Comparison of ENCODE assay signal across 8 cellular contexts in genomic region chr19:58400916-58401824, GRCh38. TPM values are rescaled to one million over a fixed set of nuclear protein-coding genes. Genes with fewer than 3 reads are reported as not detected.
A peak's percentile ranks its signal among the peaks of the same experiment; 100 is the strongest.
DNase-seq lines count a peak whose midpoint lies in the region; ATAC-seq and TF ChIP-seq lines count a peak whose summit lies in the region.

No MANE protein-coding gene starts in this region.

- no peak for TF ChIP-seq RAD21 in SK-N-SH (IDR thresholded peaks at IDR 0.05; ENCODE audit: low read length)

- H3K9me3 Mint-ChIP-seq in activated naive CD4-positive, alpha-beta T cell treated with anti-CD3 and anti-CD28 coated beads, Interleukin-2, amount 50 U/mL, for 72 hours, result no peaks in the 10 kb centered on the region
- H3K9me3 Mint-ChIP-seq in glutamatergic neuron (ENCODE audit: unreplicated experiment), result peaks cover 7% of the 10 kb centered on the region

- TF ChIP-seq CTCF in GM10266 (IDR thresholded peaks at IDR 0.05; ENCODE audit: control insufficient read depth, insufficient read depth, low read depth, missing control alignments) (no peak), SK-N-SH (IDR thresholded peaks at IDR 0.05) (0 out of 2 replicates have a peak, but pooled peaks have one; percentile 10), glutamatergic neuron (IDR thresholded peaks at IDR 0.05; ENCODE audit: partially characterized antibody, unreplicated experiment) (no peak), omental fat pad (IDR thresholded peaks at IDR 0.05) (no peak), thoracic aorta (IDR thresholded peaks at IDR 0.05) (no peak)

- 0 out of 4 replicates have a peak, but pooled peaks of 1 of the 2 experiments have one; percentile 29 for TF ChIP-seq EP300 in SK-N-SH (IDR thresholded peaks at IDR 0.05; ENCODE audit: borderline replicate concordance in 1 of 2, low read depth in 1 of 2, low read length in 1 of 2)

- H3K27me3 Mint-ChIP-seq in glutamatergic neuron (ENCODE audit: unreplicated experiment), result peaks cover 2% of the 10 kb centered on the region

- H3K9me2 ChIP-seq in SK-N-SH, result no peaks in the 10 kb centered on the region

- DNase-seq in GM10266 (ENCODE audit: extremely low spot score) (peak; percentile 99), NCI-H1092 (lab: John Stamatoyannopoulos, UW) (peak; percentile 97), SK-N-SH (peak; percentile 97), glutamatergic neuron (peak; percentile 99), omental fat pad (ENCODE audit: low spot score) (peak; percentile 100), thoracic aorta (ENCODE audit: low spot score) (peak; percentile 97)
- DNase-seq in activated naive CD4-positive, alpha-beta T cell treated with anti-CD3 and anti-CD28 coated beads, Interleukin-2, amount 50 U/mL, for 72 hours (ENCODE audit: low spot score in 2 of 2), result peak; percentile 98 to 99

- POLR2A ChIA-PET in SK-N-SH (lab: Yijun Ruan, JAX), result interaction anchor here (1.6 kb wide), 1 partner anchor 39 kb away, joined by 6 read pairs; the partner anchor contains the start of gene ZNF497

- peak overlapping the region; percentile 89 for H2AFZ ChIP-seq in SK-N-SH (ENCODE audit: low read depth)

- peak overlapping the region; percentile 71 to 83 for H3K4me3 ChIP-seq in SK-N-SH (ENCODE audit: low read depth in 2 of 2, low read length in 1 of 2)
- peak overlapping the region; percentile 76 for H3K4me3 ChIP-seq in thoracic aorta

- ATAC-seq in HG02571 (IDR thresholded peaks at IDR 0.05; ENCODE audit: unreplicated experiment) (peak; percentile 97), omental fat pad (ENCODE audit: low FRiP score) (peak; percentile 100), thoracic aorta (ENCODE audit: insufficient number of reproducible peaks, low FRiP score, low read depth) (peak; percentile 99)
- peak; percentile 97 to 99 for ATAC-seq in activated naive CD4-positive, alpha-beta T cell treated with anti-CD3 and anti-CD28 coated beads, Interleukin-2, amount 50 U/mL, for 72 hours

- peaks cover 19% of the 10 kb centered on the region for H3F3A ChIP-seq in SK-N-SH (replicated peaks; ENCODE audit: insufficient read depth)

- H3K4me3 Mint-ChIP-seq in glutamatergic neuron (ENCODE audit: unreplicated experiment), result peak overlapping the region; percentile 96

- H3K36me3 Mint-ChIP-seq in activated naive CD4-positive, alpha-beta T cell treated with anti-CD3 and anti-CD28 coated beads, Interleukin-2, amount 50 U/mL, for 72 hours, result no peaks in the 10 kb centered on the region
- no peaks in the 10 kb centered on the region for H3K36me3 Mint-ChIP-seq in glutamatergic neuron (ENCODE audit: unreplicated experiment)

- H3K27me3 ChIP-seq in SK-N-SH (ENCODE audit: insufficient read depth) (no peaks in the 10 kb centered on the region), thoracic aorta (replicated peaks; ENCODE audit: insufficient read depth) (no peaks in the 10 kb centered on the region)

- H3K79me2 ChIP-seq in SK-N-SH (ENCODE audit: insufficient read depth), result peaks cover 17% of the 10 kb centered on the region

- no peaks in the 10 kb centered on the region for H4K20me1 ChIP-seq in SK-N-SH (ENCODE audit: insufficient read depth)

- H3K9ac ChIP-seq in SK-N-SH, result peak overlapping the region; percentile 77

- H3K27ac Mint-ChIP-seq in activated naive CD4-positive, alpha-beta T cell treated with anti-CD3 and anti-CD28 coated beads, Interleukin-2, amount 50 U/mL, for 72 hours, result peak overlapping the region; percentile 70 to 93
- no peak overlapping the region for H3K27ac Mint-ChIP-seq in glutamatergic neuron (ENCODE audit: unreplicated experiment)

- H3K4me1 ChIP-seq in SK-N-SH (ENCODE audit: control insufficient read depth in 1 of 2, insufficient read depth in 2 of 2, low read depth in 1 of 2, low read length in 1 of 2), result peaks cover 6 to 20% of the 10 kb centered on the region in 2 experiments; a peak in 2 of 4 replicates
- H3K4me1 ChIP-seq in thoracic aorta (ENCODE audit: control insufficient read depth in 1 of 2, low read depth in 2 of 2), result peaks cover 7 to 15% of the 10 kb centered on the region in 2 donors

- 3% methylated on average over 65 of the region's 79 CpGs for WGBS in SK-N-SH (ENCODE audit: low lambda C conversion rate)

- H3K9me3 ChIP-seq in SK-N-SH (no peaks in the 10 kb centered on the region), thoracic aorta (no peaks in the 10 kb centered on the region)

- no peaks in the 10 kb centered on the region for H3K4me1 Mint-ChIP-seq in glutamatergic neuron (ENCODE audit: low read depth, unreplicated experiment)

- no peaks in the 10 kb centered on the region for H3K36me3 ChIP-seq in SK-N-SH (replicated peaks in 1 of 2; ENCODE audit: control insufficient read depth in 1 of 2, insufficient read depth in 2 of 2, low read length in 1 of 2)
- H3K36me3 ChIP-seq in thoracic aorta, result no peaks in the 10 kb centered on the region

- H3K27ac ChIP-seq in SK-N-SH (ENCODE audit: low read depth in 2 of 2, low read length in 1 of 2) (peak overlapping the region; percentile 75 to 87; a peak in 3 of 4 replicates), thoracic aorta (peak overlapping the region in 1 of 2 donors; percentile 41)

- peak overlapping the region; percentile 100 for H3K4me2 ChIP-seq in SK-N-SH

- CTCF ChIA-PET in SK-N-SH (lab: Yijun Ruan, JAX), result no interaction called here

TF ChIP-seq in SK-N-SH, 30 proteins besides CTCF, POLR2A, EP300 and RAD21 (continues in another document):
- TF ChIP-seq GABPA (IDR thresholded peaks at IDR 0.05; ENCODE audit: low read depth), result no peak
- TF ChIP-seq REST (IDR thresholded peaks at IDR 0.05; ENCODE audit: low read depth, low read length), result no peak
- peak; percentile 75; the same call in 1 of the 2 replicates for TF ChIP-seq TAF1 (IDR thresholded peaks at IDR 0.05; ENCODE audit: borderline replicate concordance, low read depth, low read length)

RNA-seq across cellular contexts. Expression of gene RNF225, which starts 5.7 kb away (rescaled TPM):
- polyA plus RNA-seq in SK-N-SH (2012; rRNA removed), result 0.13 TPM in 1 of 2 replicates, not detected in the other
- polyA plus RNA-seq in SK-N-SH (2012; cell fraction: cytosol; rRNA removed), result not detected in 2 replicates
- 0.09 TPM in 1 of 2 replicates, not detected in the other for polyA plus RNA-seq in SK-N-SH (2012; cell fraction: nucleus; rRNA removed)
- total RNA-seq in activated naive CD4-positive, alpha-beta T cell treated with anti-CD3 and anti-CD28 coated beads, Interleukin-2, amount 50 U/mL, for 72 hours, result under 1 TPM; 0.48 to 0.60 TPM
- total RNA-seq in glutamatergic neuron (ENCODE audit: unreplicated experiment), result 0.44 TPM
- not detected for total RNA-seq in omental fat pad
- total RNA-seq in thoracic aorta, result not detected

RNA-seq across cellular contexts. Expression of gene ZNF584, which starts 7.3 kb away (rescaled TPM):
- 9.4 and 12.0 TPM in 2 replicates for polyA plus RNA-seq in SK-N-SH (2012; rRNA removed)
- polyA plus RNA-seq in SK-N-SH (2012; cell fraction: cytosol; rRNA removed), result 7.7 and 9.6 TPM in 2 replicates
- polyA plus RNA-seq in SK-N-SH (2012; cell fraction: nucleus; rRNA removed), result 10.1 and 12.1 TPM in 2 replicates
- 10 to 100 TPM; 10.4 to 13.9 TPM for total RNA-seq in activated naive CD4-positive, alpha-beta T cell treated with anti-CD3 and anti-CD28 coated beads, Interleukin-2, amount 50 U/mL, for 72 hours
- 5.8 TPM for total RNA-seq in glutamatergic neuron (ENCODE audit: unreplicated experiment)
- total RNA-seq in omental fat pad, result 10 to 100 TPM in 2 of 4 donors, 1 to 10 TPM in 2; 7.9 to 34.1 (median 9.2) TPM
- 10 to 100 TPM; 18.7 to 31.5 TPM for total RNA-seq in thoracic aorta

RNA-seq across cellular contexts. Expression of gene RPS5, which starts 14.1 kb away (rescaled TPM):
- 3,905 and 4,334 TPM in 2 replicates for polyA plus RNA-seq in SK-N-SH (2012; rRNA removed)
- 2,353 and 3,574 TPM in 2 replicates for polyA plus RNA-seq in SK-N-SH (2012; cell fraction: cytosol; rRNA removed)
- polyA plus RNA-seq in SK-N-SH (2012; cell fraction: nucleus; rRNA removed), result 1,227 and 1,326 TPM in 2 replicates
- 1,000 to 10,000 TPM; 1,454 to 1,511 TPM for total RNA-seq in activated naive CD4-positive, alpha-beta T cell treated with anti-CD3 and anti-CD28 coated beads, Interleukin-2, amount 50 U/mL, for 72 hours
- total RNA-seq in glutamatergic neuron (ENCODE audit: unreplicated experiment) (571 TPM), omental fat pad (1,000 to 10,000 TPM; 1,379 to 1,993 (median 1,504) TPM), thoracic aorta (100 to 1,000 TPM; 747 to 789 TPM)

RNA-seq across cellular contexts. Expression of gene ZNF837, which starts 20.3 kb away (rescaled TPM):
- 1.2 and 1.6 TPM in 2 replicates for polyA plus RNA-seq in SK-N-SH (2012; rRNA removed)
- 0.58 and 1.1 TPM in 2 replicates for polyA plus RNA-seq in SK-N-SH (2012; cell fraction: cytosol; rRNA removed)
- polyA plus RNA-seq in SK-N-SH (2012; cell fraction: nucleus; rRNA removed), result 2.2 and 3.3 TPM in 2 replicates
- 1 to 10 TPM in 1 of 2 donors, under 1 TPM in 1; 0.48 to 2.1 TPM for total RNA-seq in activated naive CD4-positive, alpha-beta T cell treated with anti-CD3 and anti-CD28 coated beads, Interleukin-2, amount 50 U/mL, for 72 hours
- 2.0 TPM for total RNA-seq in glutamatergic neuron (ENCODE audit: unreplicated experiment)
- 1 to 10 TPM in 3 of 4 donors, under 1 TPM in 1; 0.48 to 4.4 (median 2.1) TPM for total RNA-seq in omental fat pad
- 1 to 10 TPM; 1.6 to 3.9 TPM for total RNA-seq in thoracic aorta

RNA-seq across cellular contexts. Expression of gene ZNF497, which starts 38.6 kb away (rescaled TPM):
- 1.0 and 1.1 TPM in 2 replicates for polyA plus RNA-seq in SK-N-SH (2012; rRNA removed)
- polyA plus RNA-seq in SK-N-SH (2012; cell fraction: cytosol; rRNA removed), result 0.30 and 0.45 TPM in 2 replicates
- polyA plus RNA-seq in SK-N-SH (2012; cell fraction: nucleus; rRNA removed), result 8.1 and 13.1 TPM in 2 replicates
- 1 to 10 TPM in 1 of 2 donors, under 1 TPM in 1; 0.23 to 2.6 TPM for total RNA-seq in activated naive CD4-positive, alpha-beta T cell treated with anti-CD3 and anti-CD28 coated beads, Interleukin-2, amount 50 U/mL, for 72 hours
- total RNA-seq in glutamatergic neuron (ENCODE audit: unreplicated experiment) (3.5 TPM), omental fat pad (1 to 10 TPM in 3 of 4 donors, under 1 TPM in 1; 0.74 to 2.4 (median 1.3) TPM), thoracic aorta (1 to 10 TPM in 1 of 2 donors, not detected in 1; 2.3 TPM)
